In the genomic region with DNA sequence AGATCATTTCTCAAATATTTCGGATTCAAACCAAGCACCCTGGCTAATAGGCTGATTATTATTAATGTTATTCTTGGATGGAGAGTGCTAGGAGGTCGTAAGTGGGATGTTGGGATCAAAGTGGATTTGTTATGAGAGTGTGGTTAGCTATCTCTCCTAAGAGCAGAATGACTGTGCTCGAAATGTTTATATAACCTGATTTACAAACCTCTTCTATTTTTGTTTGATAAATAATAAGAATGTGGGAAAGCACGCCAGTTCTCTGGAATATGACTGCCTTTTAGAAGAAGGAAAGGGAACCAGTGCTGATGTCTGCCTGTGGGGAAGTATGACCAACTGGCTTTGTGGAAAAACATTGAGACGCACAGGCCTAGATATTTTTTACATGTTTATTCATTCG, we compare ENCODE assay signal across 27 cellular contexts.
A peak's percentile ranks its signal among the peaks of the same experiment; 100 is the strongest.
DNase-seq lines count a peak whose midpoint lies in the region; ATAC-seq, FAIRE-seq and TF ChIP-seq lines count a peak whose summit lies in the region.
"Had no signal": no experiment of that assay in that cellular context is flagged by ENCODE, and none has a peak within 500 bp of the region (broad histone marks: within the 10 kb centered on the region; RNA-seq: fewer than 3 reads in every experiment).

No MANE protein-coding gene starts in this region.

- H3K79me1 ChIP-seq in mesenchymal stem cell (replicated peaks; ENCODE audit: low read length, poor library complexity, severe bottlenecking) (no peaks in the 10 kb centered on the region), neuronal stem cell (ENCODE audit: low read depth, low read length) (no peaks in the 10 kb centered on the region)

- H3K14ac ChIP-seq in mesenchymal stem cell (ENCODE audit: low read length in 2 of 2) = no peak overlapping the region
- H3K14ac ChIP-seq in neuronal stem cell (ENCODE audit: low read length) = no peak overlapping the region

- H4K8ac ChIP-seq in mesenchymal stem cell (ENCODE audit: low read length) (no peak overlapping the region), neuronal stem cell (ENCODE audit: low read depth, low read length) (no peak overlapping the region)

- H2BK120ac ChIP-seq in mesenchymal stem cell (ENCODE audit: low read depth, low read length) = no peak overlapping the region
- no peak overlapping the region for H2BK120ac ChIP-seq in neuronal stem cell (ENCODE audit: low read depth, low read length)

- H3K4me2 ChIP-seq in mesenchymal stem cell (ENCODE audit: low read length, poor library complexity, severe bottlenecking) (no peak overlapping the region), neuronal stem cell (ENCODE audit: insufficient read depth, low read length, poor library complexity, severe bottlenecking) (no peak overlapping the region)

- H3K9ac ChIP-seq in mesenchymal stem cell (ENCODE audit: low read length) = no peak overlapping the region
- H3K9ac ChIP-seq in neuronal stem cell (ENCODE audit: low read depth, low read length, poor library complexity) = no peak overlapping the region

- 18% methylated on average over 2 of the region's 6 CpGs for WGBS in mesenchymal stem cell
- WGBS in neuronal stem cell (ENCODE audit: extremely low coverage in 2 of 2, insufficient read length in 2 of 2, insufficient replicate concordance in 1 of 2), 2 donors = no CpG with 5 or more reads among the region's 6 CpGs

- H2BK15ac ChIP-seq in mesenchymal stem cell (ENCODE audit: low read depth, poor library complexity, severe bottlenecking) = no peak overlapping the region
- H2BK15ac ChIP-seq in neuronal stem cell (ENCODE audit: low read length) = no peak overlapping the region

- peaks cover 29% of the 10 kb centered on the region for H3K27me3 ChIP-seq in left ventricle myocardium inferior (ENCODE audit: low read depth)
- no peaks in the 10 kb centered on the region for H3K27me3 ChIP-seq in mesenchymal stem cell (ENCODE audit: control insufficient read depth in 1 of 2, insufficient read depth in 1 of 2, low read length in 2 of 2)
- H3K27me3 ChIP-seq in neuronal stem cell (ENCODE audit: control insufficient read depth in 3 of 3, insufficient read depth in 3 of 3, low read depth in 1 of 3, low read length in 3 of 3) = no peaks in the 10 kb centered on the region
- H3K27me3 ChIP-seq: cardiac muscle cell, SJSA1 had no signal

- TF ChIP-seq CTCF in left ventricle myocardium inferior (IDR thresholded peaks at IDR 0.05; ENCODE audit: borderline replicate concordance) = no peak
- no peak for TF ChIP-seq CTCF in choroid plexus epithelial cell (conservative IDR thresholded peaks at IDR 0.05; ENCODE audit: low read depth, low read length)

- H2BK12ac ChIP-seq in mesenchymal stem cell (ENCODE audit: low read length in 2 of 2) = no peak overlapping the region
- no peak overlapping the region for H2BK12ac ChIP-seq in neuronal stem cell (ENCODE audit: low read length)

- H3K27ac ChIP-seq in left ventricle myocardium inferior (replicated peaks) (no peak overlapping the region), mesenchymal stem cell (ENCODE audit: low read length, poor library complexity, severe bottlenecking) (peak overlapping the region; percentile 61), neuronal stem cell (replicated peaks; ENCODE audit: low read length) (no peak overlapping the region)
- H3K27ac ChIP-seq: cardiac muscle cell, psoas muscle had no signal

- H2AK5ac ChIP-seq in mesenchymal stem cell (ENCODE audit: low read length, severe bottlenecking) (no peak overlapping the region), neuronal stem cell (ENCODE audit: low read depth, low read length) (no peak overlapping the region)

- H3K36me3 ChIP-seq in left ventricle myocardium inferior = no peaks in the 10 kb centered on the region
- no peaks in the 10 kb centered on the region for H3K36me3 ChIP-seq in mesenchymal stem cell (ENCODE audit: control insufficient read depth in 1 of 2, insufficient read depth in 2 of 2, low read depth in 1 of 2, low read length in 2 of 2)
- H3K36me3 ChIP-seq in neuronal stem cell (replicated peaks in 1 of 2; ENCODE audit: control insufficient read depth in 2 of 2, insufficient read depth in 2 of 2, low read length in 2 of 2) = no peaks in the 10 kb centered on the region
- H3K36me3 ChIP-seq: cardiac muscle cell, heart right ventricle, SJSA1 had no signal

- H3K4ac ChIP-seq in mesenchymal stem cell (ENCODE audit: low read depth in 1 of 2, low read length in 2 of 2) (no peak overlapping the region), neuronal stem cell (ENCODE audit: low read length) (no peak overlapping the region)

- DNase-seq in left ventricle myocardium superior = no peak
- no peak for DNase-seq in left ventricle myocardium inferior
- peak; percentile 66 for DNase-seq in choroid plexus epithelial cell (ENCODE audit: low read depth)
- DNase-seq in mesenchymal stem cell = peak; percentile 67
- no peak for DNase-seq in GM19239 (ENCODE audit: insufficient read length, low spot score)
- DNase-seq in neuronal stem cell (ENCODE audit: low spot score) = no peak
- DNase-seq: activated CD4-positive, alpha-beta memory T cell treated with anti-CD3 and anti-CD28 coated beads, Interleukin-2, amount 10 ng/mL, durations not matched to agents 7 days and 5 days; activated CD4-positive, CD25-positive, alpha-beta regulatory T cell treated with anti-CD3 and anti-CD28 coated beads, Interleukin-2, amount 50 U/mL, for 72 hours; activated naive CD8-positive, alpha-beta T cell treated with anti-CD3 and anti-CD28 coated beads, Interleukin-2, amount 50 U/mL, for 24 hours; CD8-positive, alpha-beta memory T cell; DMS153; GF-D8; GOT3; heart right ventricle; NCI-H1436; psoas muscle; T-helper 1 cell; trophoblast cell had no signal

- no peak overlapping the region for H3K23ac ChIP-seq in mesenchymal stem cell (ENCODE audit: low read length in 2 of 2)
- H3K23ac ChIP-seq in neuronal stem cell (ENCODE audit: low read depth, low read length, poor library complexity) = no peak overlapping the region

- H4K91ac ChIP-seq in mesenchymal stem cell (ENCODE audit: low read length) = no peak overlapping the region
- no peak overlapping the region for H4K91ac ChIP-seq in neuronal stem cell (ENCODE audit: low read depth, low read length, poor library complexity)

- H3K18ac ChIP-seq in mesenchymal stem cell (ENCODE audit: low read depth in 1 of 2, low read length in 2 of 2) (no peak overlapping the region), neuronal stem cell (ENCODE audit: low read length) (no peak overlapping the region)

- H3K4me3 ChIP-seq in left ventricle myocardium inferior (no peak overlapping the region), choroid plexus epithelial cell (ENCODE audit: low read depth, low read length) (no peak overlapping the region), mesenchymal stem cell (ENCODE audit: insufficient read depth in 1 of 2, low read depth in 1 of 2, low read length in 2 of 2) (no peak overlapping the region), neuronal stem cell (ENCODE audit: low read length in 2 of 2) (no peak overlapping the region)
- H3K4me3 ChIP-seq: cardiac muscle cell, heart right ventricle, K562, psoas muscle, SJSA1 had no signal

- H3K9me3 ChIP-seq in left ventricle myocardium inferior (replicated peaks) (no peaks in the 10 kb centered on the region), mesenchymal stem cell (ENCODE audit: control insufficient read depth, low read length) (no peaks in the 10 kb centered on the region), neuronal stem cell (replicated peaks in 1 of 2; ENCODE audit: control insufficient read depth in 2 of 2, insufficient read depth in 1 of 2, low read depth in 1 of 2, low read length in 2 of 2) (no peaks in the 10 kb centered on the region)
- H3K9me3 ChIP-seq: heart right ventricle, psoas muscle, SJSA1 had no signal

- FAIRE-seq in GM19239 (lab: Jason Lieb, UNC) = no peak
- FAIRE-seq: A204.1, endometrium, GM18507, K562 had no signal

- peak; percentile 36 for ATAC-seq in left ventricle myocardium superior
- no peak for ATAC-seq in GM18502 (IDR thresholded peaks at IDR 0.05; ENCODE audit: poor library complexity, unreplicated experiment)
- no peak for ATAC-seq in HG03521 (IDR thresholded peaks at IDR 0.05; ENCODE audit: unreplicated experiment)
- ATAC-seq: activated naive CD8-positive, alpha-beta T cell treated with anti-CD3 and anti-CD28 coated beads, Interleukin-2, amount 50 U/mL, for 24 hours; K562; Panc1; psoas muscle had no signal

- intact Hi-C loops in left ventricle myocardium superior (cut with micrococcal nuclease) = no loop called here
- intact Hi-C loops in left ventricle myocardium inferior (cut with micrococcal nuclease) = no loop called here

- H2BK5ac ChIP-seq in mesenchymal stem cell (ENCODE audit: low read depth, low read length, poor library complexity, severe bottlenecking) (no peak overlapping the region), neuronal stem cell (ENCODE audit: low read length) (no peak overlapping the region)

- H2AFZ ChIP-seq in mesenchymal stem cell (ENCODE audit: low read depth, low read length) (no peak overlapping the region), neuronal stem cell (ENCODE audit: low read length) (no peak overlapping the region)

- H3K4me1 ChIP-seq in left ventricle myocardium inferior (no peaks in the 10 kb centered on the region), mesenchymal stem cell (ENCODE audit: control insufficient read depth, insufficient read depth, low read depth, low read length) (peaks cover 7% of the 10 kb centered on the region), neuronal stem cell (ENCODE audit: control insufficient read depth in 2 of 2, insufficient read depth in 1 of 2, low read depth in 1 of 2, low read length in 2 of 2) (peaks cover 0 to 3% of the 10 kb centered on the region in 2 donors)
- H3K4me1 ChIP-seq: psoas muscle had no signal

Comparison
In these comparisons a context has a peak if more than half of its experiments do, and no peak if none do; other contexts are left out.
1. DNase-seq: peak in choroid plexus epithelial cell (single experiment) and mesenchymal stem cell (single experiment); none in left ventricle myocardium superior (single experiment), left ventricle myocardium inferior (single experiment), GM19239 (single experiment) and neuronal stem cell (single experiment).